In genomic region chr2:200590090-200590489, GRCh38 we compare ENCODE assay signal across 19 cellular contexts. TPM values are rescaled to one million over a fixed set of nuclear protein-coding genes. Genes with fewer than 3 reads are reported as not detected.
A peak's percentile ranks its signal among the peaks of the same experiment; 100 is the strongest.
DNase-seq lines count a peak whose midpoint lies in the region; ATAC-seq and TF ChIP-seq lines count a peak whose summit lies in the region.
"Had no signal": no experiment of that assay in that cellular context is flagged by ENCODE, and none has a peak within 500 bp of the region (broad histone marks: within the 10 kb centered on the region; RNA-seq: fewer than 3 reads in every experiment).

No MANE protein-coding gene starts in this region.

- TF ChIP-seq CTCF in cardiac fibroblast (IDR thresholded peaks at IDR 0.05; ENCODE audit: low read depth, low read length) (no peak), left lung (IDR thresholded peaks at IDR 0.05) (no peak), vagina (IDR thresholded peaks at IDR 0.05) (no peak)

- H3K36me3 ChIP-seq in left lung (no peaks in the 10 kb centered on the region), vagina (no peaks in the 10 kb centered on the region)
- H3K36me3 ChIP-seq: heart right ventricle, neutrophil, spleen had no signal

- H3K4me3 ChIP-seq in cardiac fibroblast (replicated peaks in 1 of 2; ENCODE audit: low read depth in 2 of 2, low read length in 2 of 2): no peak overlapping the region
- no peak overlapping the region for H3K4me3 ChIP-seq in right cardiac atrium (ENCODE audit: low read length)
- no peak overlapping the region for H3K4me3 ChIP-seq in skeletal muscle cell (ENCODE audit: low read depth, low read length)
- no peak overlapping the region for H3K4me3 ChIP-seq in left lung
- no peak overlapping the region for H3K4me3 ChIP-seq in vagina
- H3K4me3 ChIP-seq: heart right ventricle, spleen had no signal

- H3K9me3 ChIP-seq in right cardiac atrium (ENCODE audit: control insufficient read depth, low read length) (no peaks in the 10 kb centered on the region), left lung (no peaks in the 10 kb centered on the region), vagina (no peaks in the 10 kb centered on the region)
- H3K9me3 ChIP-seq: heart right ventricle, neutrophil, spleen had no signal

- ATAC-seq in right cardiac atrium (peak; percentile 63 to 66), left lung (no peak), GM19328 (IDR thresholded peaks at IDR 0.05; ENCODE audit: unreplicated experiment) (no peak)
- ATAC-seq: activated T-cell treated with anti-CD3 and anti-CD28 coated beads, Interleukin-2, amount 50 U/mL, for 4 hours; Panc1; stimulated activated effector memory CD8-positive, alpha-beta T cell treated with anti-CD3 and anti-CD28 coated beads, Interleukin-12 subunit alpha, Interleukin-12 subunit beta, amount 100 ng/mL, for 72 hours had no signal

- peak; percentile 15 for DNase-seq in EH (ENCODE audit: low read depth)
- peak; percentile 61 to 67 for DNase-seq in cardiac fibroblast (ENCODE audit: low read depth in 2 of 2)
- DNase-seq in right cardiac atrium: peak in 2 of 3 donors; percentile 52 to 72
- peak; percentile 58 for DNase-seq in skeletal muscle cell (ENCODE audit: low read depth)
- no peak for DNase-seq in SHP77 (lab: John Stamatoyannopoulos, UW)
- DNase-seq in left lung: no peak
- no peak for DNase-seq in vagina (ENCODE audit: extremely low spot score in 2 of 2)
- DNase-seq: activated CD4-positive, alpha-beta T cell treated with anti-CD3 and anti-CD28 coated beads, Interleukin-2, amount 50 U/mL, for 48 hours; activated naive CD8-positive, alpha-beta T cell treated with anti-CD3 and anti-CD28 coated beads, Interleukin-2, amount 10 ng/mL, durations not matched to agents 7 days and 5 days; activated T-cell treated with anti-CD3 and anti-CD28 coated beads, Interleukin-2, amount 50 U/mL, for 4 hours; heart right ventricle; islet precursor cell; NCI-H748 treated with DMSO at 0.1 percent for 48 hours; spleen had no signal

- intact Hi-C loops in right cardiac atrium (cut with DNase I) (no loop called here), left lung (cut with DNase I) (no loop called here), vagina (cut with DNase I) (no loop called here)

- no peak for TF ChIP-seq POLR2A in vagina (IDR thresholded peaks at IDR 0.05)

- H3K4me1 ChIP-seq in right cardiac atrium (ENCODE audit: control insufficient read depth, insufficient read depth, low read length) (peaks cover 3% of the 10 kb centered on the region), left lung (peaks cover 11 to 13% of the 10 kb centered on the region in 2 donors), vagina (no peaks in the 10 kb centered on the region)

- H3K27me3 ChIP-seq in right cardiac atrium (ENCODE audit: control insufficient read depth, insufficient read depth): no peaks in the 10 kb centered on the region
- peaks cover 0 to 8% of the 10 kb centered on the region in 2 donors for H3K27me3 ChIP-seq in left lung
- no peaks in the 10 kb centered on the region for H3K27me3 ChIP-seq in vagina

- H3K27ac ChIP-seq in right cardiac atrium (ENCODE audit: low read length) (no peak overlapping the region), left lung (no peak overlapping the region), vagina (no peak overlapping the region)
- H3K27ac ChIP-seq: heart right ventricle, neutrophil, spleen had no signal

RNA-seq across cellular contexts. Expression of gene AOX1, which starts 4.3 kb away (rescaled TPM):
- total RNA-seq in right cardiac atrium (10 to 100 TPM in 3 of 4 donors, 1 to 10 TPM in 1; 8.5 to 36.0 (median 18.6) TPM), left lung (10 to 100 TPM; 29.4 to 32.4 TPM), vagina (84.5 TPM)
- 7.2 TPM for polyA plus RNA-seq in right cardiac atrium
- total RNA-seq: activated naive CD8-positive, alpha-beta T cell treated with anti-CD3 and anti-CD28 coated beads, Interleukin-2, amount 10 ng/mL, durations not matched to agents 7 days and 5 days; mononuclear cell had no signal

Comparison
In these comparisons a context has a peak if more than half of its experiments do, and no peak if none do; other contexts are left out.
1. DNase-seq: peak in EH (single experiment), cardiac fibroblast (2 of 2), right cardiac atrium (2 of 3) and skeletal muscle cell (single experiment); none in SHP77 (0 of 2), left lung (0 of 2) and vagina (0 of 2).
2. ATAC-seq: peak in right cardiac atrium (2 of 2); none in left lung (single experiment) and GM19328 (single experiment).